Comparison of ENCODE assay signal across 13 cellular contexts in genomic region chr5:58681943-58682342, GRCh38.
DNase-seq lines count a peak whose midpoint lies in the region; ATAC-seq lines count a peak whose summit lies in the region.
"Had no signal": no experiment of that assay in that cellular context is flagged by ENCODE, and none has a peak within 500 bp of the region (broad histone marks: within the 10 kb centered on the region; RNA-seq: fewer than 3 reads in every experiment).

No MANE protein-coding gene starts in this region.

- intact Hi-C loops in activated CD4-positive, alpha-beta T cell treated with anti-CD3 and anti-CD28 coated beads for 36 hours (cut with DNase I, micrococcal nuclease) = no loop called here
- intact Hi-C loops in activated CD4-positive, alpha-beta T cell treated with anti-CD3 and anti-CD28 coated beads, Interleukin-2, amount 10 ng/mL, durations not matched to agents 24 days and 14 days (cut with micrococcal nuclease) = no loop called here

- H3K36me3 Mint-ChIP-seq in activated CD4-positive, alpha-beta T cell treated with anti-CD3 and anti-CD28 coated beads for 36 hours (ENCODE audit: low read depth) = no peaks in the 10 kb centered on the region
- no peaks in the 10 kb centered on the region for H3K36me3 Mint-ChIP-seq in activated CD4-positive, alpha-beta T cell treated with anti-CD3 and anti-CD28 coated beads, Interleukin-2, amount 10 ng/mL, durations not matched to agents 24 days and 14 days (ENCODE audit: low read depth)
- no peaks in the 10 kb centered on the region for H3K36me3 Mint-ChIP-seq in activated T-cell treated with anti-CD3 and anti-CD28 coated beads, Interleukin-2, amount 50 U/mL, for 4 hours (ENCODE audit: insufficient read depth)
- no peaks in the 10 kb centered on the region for H3K36me3 Mint-ChIP-seq in stimulated activated effector memory CD8-positive, alpha-beta T cell treated with anti-CD3 and anti-CD28 coated beads, Interleukin-12 subunit alpha, Interleukin-12 subunit beta, amount 100 ng/mL, for 72 hours

- no peaks in the 10 kb centered on the region for H3K9me3 Mint-ChIP-seq in activated CD4-positive, alpha-beta T cell treated with anti-CD3 and anti-CD28 coated beads for 36 hours (ENCODE audit: low read depth)
- H3K9me3 Mint-ChIP-seq in activated CD4-positive, alpha-beta T cell treated with anti-CD3 and anti-CD28 coated beads, Interleukin-2, amount 10 ng/mL, durations not matched to agents 24 days and 14 days = no peaks in the 10 kb centered on the region
- H3K9me3 Mint-ChIP-seq in activated T-cell treated with anti-CD3 and anti-CD28 coated beads, Interleukin-2, amount 50 U/mL, for 4 hours = no peaks in the 10 kb centered on the region
- no peaks in the 10 kb centered on the region for H3K9me3 Mint-ChIP-seq in stimulated activated effector memory CD8-positive, alpha-beta T cell treated with anti-CD3 and anti-CD28 coated beads, Interleukin-12 subunit alpha, Interleukin-12 subunit beta, amount 100 ng/mL, for 72 hours
- H3K9me3 Mint-ChIP-seq: CD4-positive, alpha-beta T cell had no signal

- peak; percentile 94 for ATAC-seq in activated CD4-positive, alpha-beta T cell treated with anti-CD3 and anti-CD28 coated beads for 36 hours
- ATAC-seq in activated T-cell treated with anti-CD3 and anti-CD28 coated beads, Interleukin-2, amount 50 U/mL, for 4 hours = peak; percentile 30 to 38
- ATAC-seq in stimulated activated effector memory CD8-positive, alpha-beta T cell treated with anti-CD3 and anti-CD28 coated beads, Interleukin-12 subunit alpha, Interleukin-12 subunit beta, amount 100 ng/mL, for 72 hours = peak; percentile 94
- ATAC-seq: A549 had no signal

- peak; percentile 32 for DNase-seq in activated CD4-positive, alpha-beta T cell treated with anti-CD3 and anti-CD28 coated beads for 36 hours
- DNase-seq in activated CD4-positive, alpha-beta T cell treated with anti-CD3 and anti-CD28 coated beads, Interleukin-2, amount 10 ng/mL, durations not matched to agents 24 days and 14 days = no peak
- no peak for DNase-seq in activated T-cell treated with anti-CD3 and anti-CD28 coated beads, Interleukin-2, amount 50 U/mL, for 4 hours
- no peak for DNase-seq in activated T-cell treated with anti-CD3 and anti-CD28 coated beads, Interleukin-2, amount 50 U/mL, for 48 hours
- peak; percentile 5 for DNase-seq in stimulated activated CD4-positive, alpha-beta T cell treated with anti-CD3 and anti-CD28 coated beads, Interleukin-1b, Interleukin-23, amount 100 ng/mL, for 48 hours
- no peak for DNase-seq in stimulated activated CD4-positive, alpha-beta T cell treated with anti-CD3 and anti-CD28 coated beads, Interleukin-4, amount 100 ng/mL, for 4 hours
- DNase-seq in stimulated activated effector memory CD8-positive, alpha-beta T cell treated with anti-CD3 and anti-CD28 coated beads, Interleukin-12 subunit alpha, Interleukin-12 subunit beta, amount 100 ng/mL, for 72 hours (ENCODE audit: low spot score in 2 of 2) = no peak
- no peak for DNase-seq in activated CD8-positive, alpha-beta memory T cell treated with anti-CD3 and anti-CD28 coated beads, Interleukin-2, amount 50 U/mL, for 4 hours
- DNase-seq: AML-193; Caco-2; CD4-positive, alpha-beta T cell; GM23248 had no signal

- CTCF ChIA-PET in activated CD4-positive, alpha-beta T cell treated with anti-CD3 and anti-CD28 coated beads for 36 hours (lab: Charles Lee) = no interaction called here

- POLR2A ChIA-PET in activated CD4-positive, alpha-beta T cell treated with anti-CD3 and anti-CD28 coated beads for 36 hours (lab: Charles Lee) = no interaction called here

- no peak overlapping the region for H3K27ac Mint-ChIP-seq in activated CD4-positive, alpha-beta T cell treated with anti-CD3 and anti-CD28 coated beads for 36 hours
- H3K27ac Mint-ChIP-seq in activated CD4-positive, alpha-beta T cell treated with anti-CD3 and anti-CD28 coated beads, Interleukin-2, amount 10 ng/mL, durations not matched to agents 24 days and 14 days = no peak overlapping the region
- no peak overlapping the region for H3K27ac Mint-ChIP-seq in stimulated activated effector memory CD8-positive, alpha-beta T cell treated with anti-CD3 and anti-CD28 coated beads, Interleukin-12 subunit alpha, Interleukin-12 subunit beta, amount 100 ng/mL, for 72 hours
- H3K27ac Mint-ChIP-seq: CD4-positive, alpha-beta T cell had no signal

- peaks cover 6% of the 10 kb centered on the region for H3K27me3 Mint-ChIP-seq in activated CD4-positive, alpha-beta T cell treated with anti-CD3 and anti-CD28 coated beads for 36 hours
- H3K27me3 Mint-ChIP-seq in activated CD4-positive, alpha-beta T cell treated with anti-CD3 and anti-CD28 coated beads, Interleukin-2, amount 10 ng/mL, durations not matched to agents 24 days and 14 days = peaks cover 5% of the 10 kb centered on the region
- no peaks in the 10 kb centered on the region for H3K27me3 Mint-ChIP-seq in activated T-cell treated with anti-CD3 and anti-CD28 coated beads, Interleukin-2, amount 50 U/mL, for 4 hours (ENCODE audit: low read depth)

- H3K4me1 Mint-ChIP-seq in activated CD4-positive, alpha-beta T cell treated with anti-CD3 and anti-CD28 coated beads for 36 hours = peaks cover 4% of the 10 kb centered on the region
- no peaks in the 10 kb centered on the region for H3K4me1 Mint-ChIP-seq in activated CD4-positive, alpha-beta T cell treated with anti-CD3 and anti-CD28 coated beads, Interleukin-2, amount 10 ng/mL, durations not matched to agents 24 days and 14 days
- no peaks in the 10 kb centered on the region for H3K4me1 Mint-ChIP-seq in activated T-cell treated with anti-CD3 and anti-CD28 coated beads, Interleukin-2, amount 50 U/mL, for 4 hours (ENCODE audit: low read depth)
- H3K4me1 Mint-ChIP-seq in stimulated activated effector memory CD8-positive, alpha-beta T cell treated with anti-CD3 and anti-CD28 coated beads, Interleukin-12 subunit alpha, Interleukin-12 subunit beta, amount 100 ng/mL, for 72 hours = no peaks in the 10 kb centered on the region

- no peak overlapping the region for H3K4me3 Mint-ChIP-seq in activated CD4-positive, alpha-beta T cell treated with anti-CD3 and anti-CD28 coated beads for 36 hours
- no peak overlapping the region for H3K4me3 Mint-ChIP-seq in activated CD4-positive, alpha-beta T cell treated with anti-CD3 and anti-CD28 coated beads, Interleukin-2, amount 10 ng/mL, durations not matched to agents 24 days and 14 days
- H3K4me3 Mint-ChIP-seq in activated T-cell treated with anti-CD3 and anti-CD28 coated beads, Interleukin-2, amount 50 U/mL, for 4 hours = no peak overlapping the region
- H3K4me3 Mint-ChIP-seq in stimulated activated effector memory CD8-positive, alpha-beta T cell treated with anti-CD3 and anti-CD28 coated beads, Interleukin-12 subunit alpha, Interleukin-12 subunit beta, amount 100 ng/mL, for 72 hours = no peak overlapping the region
- H3K4me3 Mint-ChIP-seq: CD4-positive, alpha-beta T cell had no signal

Comparison
In these comparisons a context has a peak if more than half of its experiments do, and no peak if none do; other contexts are left out.
1. DNase-seq: peak in activated CD4-positive, alpha-beta T cell treated with anti-CD3 and anti-CD28 coated beads for 36 hours (single experiment) and stimulated activated CD4-positive, alpha-beta T cell treated with anti-CD3 and anti-CD28 coated beads, Interleukin-1b, Interleukin-23, amount 100 ng/mL, for 48 hours (single experiment); none in activated CD4-positive, alpha-beta T cell treated with anti-CD3 and anti-CD28 coated beads, Interleukin-2, amount 10 ng/mL, durations not matched to agents 24 days and 14 days (single experiment), activated T-cell treated with anti-CD3 and anti-CD28 coated beads, Interleukin-2, amount 50 U/mL, for 4 hours (single experiment), activated T-cell treated with anti-CD3 and anti-CD28 coated beads, Interleukin-2, amount 50 U/mL, for 48 hours (0 of 2), stimulated activated CD4-positive, alpha-beta T cell treated with anti-CD3 and anti-CD28 coated beads, Interleukin-4, amount 100 ng/mL, for 4 hours (0 of 2), stimulated activated effector memory CD8-positive, alpha-beta T cell treated with anti-CD3 and anti-CD28 coated beads, Interleukin-12 subunit alpha, Interleukin-12 subunit beta, amount 100 ng/mL, for 72 hours (0 of 2) and activated CD8-positive, alpha-beta memory T cell treated with anti-CD3 and anti-CD28 coated beads, Interleukin-2, amount 50 U/mL, for 4 hours (single experiment).
2. ATAC-seq: peak in every context shown above with its lines; median percentile 94 in activated CD4-positive, alpha-beta T cell treated with anti-CD3 and anti-CD28 coated beads for 36 hours; 94 in stimulated activated effector memory CD8-positive, alpha-beta T cell treated with anti-CD3 and anti-CD28 coated beads, Interleukin-12 subunit alpha, Interleukin-12 subunit beta, amount 100 ng/mL, for 72 hours; 34 in activated T-cell treated with anti-CD3 and anti-CD28 coated beads, Interleukin-2, amount 50 U/mL, for 4 hours.